28 cellular contexts compared by ENCODE assay signal in genomic region chr19:16404396-16404795, GRCh38.
"Had no signal": no experiment of that assay in that cellular context is flagged by ENCODE, and none has a peak within 500 bp of the region (broad histone marks: within the 10 kb centered on the region; RNA-seq: fewer than 3 reads in every experiment).

No MANE protein-coding gene starts in this region.

- H2AFZ ChIP-seq: neural progenitor cell had no signal

- H3K4me1 Mint-ChIP-seq: natural killer cell, neural progenitor cell had no signal

- H3K27me3 ChIP-seq: gastrocnemius medialis, neural progenitor cell, vagina had no signal

- H3K36me3 ChIP-seq: neural progenitor cell had no signal

- H3K9me3 ChIP-seq: gastrocnemius medialis, vagina had no signal

- DNase-seq: activated CD4-positive, alpha-beta T cell treated with anti-CD3 and anti-CD28 coated beads for 4 hours; activated CD4-positive, alpha-beta T cell treated with anti-CD3 and anti-CD28 coated beads, Interleukin-2, amount 50 U/mL, for 48 hours; activated CD8-positive, alpha-beta memory T cell treated with anti-CD3 and anti-CD28 coated beads for 24 hours; activated effector memory CD4-positive, alpha-beta T cell treated with Interleukin-2 at 50 U/mL for 16 hours; activated naive CD4-positive, alpha-beta T cell treated with Interleukin-2 at 50 U/mL for 16 hours; anterior cingulate cortex; dermis blood vessel endothelial cell; effector CD4-positive, alpha-beta T cell; gastrocnemius medialis; hippocampal formation; immature natural killer cell; kidney; left colon; mesendoderm; natural killer cell; occipital lobe; stimulated activated CD4-positive, alpha-beta T cell treated with anti-CD3 and anti-CD28 coated beads, Interleukin-15, amount 100 ng/mL, for 24 hours; stimulated activated CD4-positive, alpha-beta T cell treated with anti-CD3 and anti-CD28 coated beads, Interleukin-2, amount 100 ng/mL, for 24 hours; stimulated activated naive CD4-positive, alpha-beta T cell; T-helper 9 cell; trophoblast cell had no signal

- ATAC-seq: gastrocnemius medialis, left colon, natural killer cell had no signal

- H3K4me3 ChIP-seq: gastrocnemius medialis, lung, neural progenitor cell, smooth muscle cell, vagina had no signal

- H3K27ac ChIP-seq: neural progenitor cell, VCaP had no signal

- H3K4me1 ChIP-seq: neural progenitor cell, vagina had no signal

- H3K4me3 Mint-ChIP-seq: activated naive CD8-positive, alpha-beta T cell; central memory CD8-positive, alpha-beta T cell; immature natural killer cell; natural killer cell; neural progenitor cell had no signal

- H3K27me3 Mint-ChIP-seq: activated naive CD8-positive, alpha-beta T cell; central memory CD8-positive, alpha-beta T cell had no signal

- H3K27ac Mint-ChIP-seq: activated naive CD8-positive, alpha-beta T cell; immature natural killer cell; natural killer cell; neural progenitor cell had no signal

- H3K4me2 ChIP-seq: neural progenitor cell, smooth muscle cell had no signal

- H3K9me3 Mint-ChIP-seq: central memory CD8-positive, alpha-beta T cell; immature natural killer cell; natural killer cell; neural progenitor cell had no signal
